Comparison of ENCODE assay signal across 13 cellular contexts in the genomic region with DNA sequence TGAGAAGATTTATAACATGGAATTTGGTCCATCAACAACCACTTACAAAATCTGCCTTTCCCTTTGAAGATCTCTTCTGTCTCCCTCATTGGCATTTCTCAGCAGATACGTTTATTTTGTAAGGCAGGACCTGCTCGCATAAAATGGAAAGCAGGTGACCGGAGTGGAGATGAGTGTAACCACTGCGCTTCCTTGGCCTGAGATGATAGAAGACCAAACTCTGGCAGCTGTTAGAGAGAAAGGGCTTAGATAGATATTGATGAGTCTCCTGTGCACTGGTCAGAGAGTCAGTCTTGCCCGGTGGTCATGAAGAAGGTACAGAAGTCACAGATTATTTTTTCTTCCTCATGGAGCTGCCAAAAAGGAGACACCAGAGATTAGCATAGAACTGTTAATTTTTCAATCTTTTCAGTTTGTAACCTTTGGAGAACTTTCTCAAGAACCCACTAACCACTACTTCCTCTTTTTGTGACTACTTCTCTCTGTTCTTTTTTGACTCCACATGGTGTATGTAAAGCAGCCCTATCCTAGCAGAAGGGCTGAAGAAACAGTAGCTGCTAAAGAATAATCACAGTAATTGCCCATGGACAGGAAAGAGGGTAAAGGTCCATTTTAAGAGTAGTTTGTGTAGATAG. TPM values are rescaled to one million over a fixed set of nuclear protein-coding genes. Genes with fewer than 3 reads are reported as not detected.
DNase-seq lines count a peak whose midpoint lies in the region; ATAC-seq, FAIRE-seq and TF ChIP-seq lines count a peak whose summit lies in the region.
"Had no signal": no experiment of that assay in that cellular context is flagged by ENCODE, and none has a peak within 500 bp of the region (broad histone marks: within the 10 kb centered on the region; RNA-seq: fewer than 3 reads in every experiment).

No MANE protein-coding gene starts in this region.

- FAIRE-seq in K562 (lab: Jason Lieb, UNC) = no peak

- BruUV-seq in K562 (replicated peaks; lab: Mats Ljungman, UMichigan) = no TSS peak

- ATAC-seq in GM18508 (IDR thresholded peaks at IDR 0.05; ENCODE audit: insufficient read depth, unreplicated experiment) (peak; percentile 81), GM21717 (IDR thresholded peaks at IDR 0.05; ENCODE audit: unreplicated experiment) (peak; percentile 93), HG03469 (IDR thresholded peaks at IDR 0.05; ENCODE audit: unreplicated experiment) (peak; percentile 97), K562 (no peak), left lobe of liver (no peak)

- no peak for TF ChIP-seq CTCF in K562 (IDR thresholded peaks at IDR 0.05 in 2 of 3, conservative IDR thresholded peaks at IDR 0.05 in 1 of 3; ENCODE audit: insufficient read depth in 2 of 3, low read depth in 1 of 3, low read length in 3 of 3)

- no peak overlapping the region for H3K27ac ChIP-seq in K562 (ENCODE audit: extremely low read depth, low read depth, low read length)
- H3K27ac ChIP-seq: breast epithelium had no signal

- H3K27me3 ChIP-seq in K562 (ENCODE audit: control insufficient read depth in 2 of 2, insufficient read depth in 2 of 2, low read length in 2 of 2) (no peaks in the 10 kb centered on the region; a peak in 1 of 5 replicates), HAP-1 (ENCODE audit: low read depth) (no peaks in the 10 kb centered on the region)
- H3K27me3 ChIP-seq: breast epithelium had no signal

- no peak for TF ChIP-seq RAD21 in K562 (CRISPR knock-in tag; conservative IDR thresholded peaks at IDR 0.05 in 1 of 2, IDR thresholded peaks at IDR 0.05 in 1 of 2)

- H3K9me1 ChIP-seq in K562 (ENCODE audit: control insufficient read depth, insufficient read depth, low read length) = no peaks in the 10 kb centered on the region

- no peak overlapping the region for H2AFZ ChIP-seq in K562 (ENCODE audit: low read depth, low read length)

- no peak overlapping the region for H3K4me2 ChIP-seq in K562 (ENCODE audit: insufficient read depth, low read length)

- no peaks in the 10 kb centered on the region for H3K79me2 ChIP-seq in K562 (ENCODE audit: control insufficient read depth, insufficient read depth, low read length)

- H3K36me3 ChIP-seq in K562 (ENCODE audit: control insufficient read depth, insufficient read depth, low read length) (no peaks in the 10 kb centered on the region), HAP-1 (replicated peaks) (no peaks in the 10 kb centered on the region)
- H3K36me3 ChIP-seq: breast epithelium had no signal

- POLR2A ChIA-PET in K562 (lab: Yijun Ruan, JAX) = no interaction called here

- intact Hi-C loops in K562 (cut with micrococcal nuclease) = no loop called here

- H3K4me3 ChIP-seq in K562 = no peak overlapping the region
- H3K4me3 ChIP-seq in HAP-1 = no peak overlapping the region
- H3K4me3 ChIP-seq: breast epithelium had no signal

- H4K20me1 ChIP-seq in K562 (replicated peaks; ENCODE audit: control insufficient read depth, insufficient read depth, low read length) = no peaks in the 10 kb centered on the region

- H3K9me3 ChIP-seq in K562 (replicated peaks; ENCODE audit: control insufficient read depth, insufficient read depth, low read depth, low read length) (no peaks in the 10 kb centered on the region), HAP-1 (no peaks in the 10 kb centered on the region)
- H3K9me3 ChIP-seq: breast epithelium had no signal

- CTCF ChIA-PET in K562 (lab: Yijun Ruan, JAX; ENCODE audit: low intra/inter-chr PET ratio) = no interaction called here

- 0% methylated on average over 5 of the region's 5 CpGs for WGBS in K562 (ENCODE audit: insufficient coverage, low coverage, missing lambda C conversion rate)

- DNase-seq in K562 (ENCODE audit: extremely low read depth in 1 of 4, low spot score in 3 of 4) (no peak), HAP-1 (ENCODE audit: low spot score in 2 of 2) (no peak), NCI-H1417 treated with DMSO at 0.1 percent for 48 hours (lab: John Stamatoyannopoulos, UW) (no peak), left lobe of liver (ENCODE audit: low spot score) (no peak)
- no peak for DNase-seq in activated CD4-positive, alpha-beta T cell treated with anti-CD3 and anti-CD28 coated beads, Interleukin-2, amount 50 U/mL, for 4 hours
- DNase-seq: activated CD4-positive, alpha-beta T cell treated with anti-CD3 and anti-CD28 coated beads for 1 hour; NCI-H1436 treated with DMSO at 0.1 percent for 48 hours had no signal

- TF ChIP-seq EP300 in K562 (IDR thresholded peaks at IDR 0.05; ENCODE audit: low read length) = no peak

- in situ Hi-C loops in K562 (cut with MboI) (no loop called here), HAP-1 (cut with MboI; ENCODE audit: low sequenced_read_pairs) (no loop called here)

- no peak for TF ChIP-seq POLR2A in K562 (conservative IDR thresholded peaks at IDR 0.05)

- no peaks in the 10 kb centered on the region for H3K4me1 ChIP-seq in K562 (replicated peaks in 1 of 2; ENCODE audit: control insufficient read depth in 2 of 2, insufficient read depth in 2 of 2, low read length in 2 of 2)
- no peaks in the 10 kb centered on the region for H3K4me1 ChIP-seq in HAP-1
- H3K4me1 ChIP-seq: breast epithelium had no signal

- no peak overlapping the region for H3K9ac ChIP-seq in K562 (ENCODE audit: insufficient read depth in 1 of 2, low read depth in 2 of 2, low read length in 2 of 2)

TF ChIP-seq in K562, 482 proteins besides CTCF, POLR2A, EP300 and RAD21:
- TF ChIP-seq SPI1 (IDR thresholded peaks at IDR 0.05; ENCODE audit: borderline replicate concordance, low read depth, low read length) = peak; percentile 41; the same call in 1 of the 2 replicates
- TF ChIP-seq, protein P1, sequence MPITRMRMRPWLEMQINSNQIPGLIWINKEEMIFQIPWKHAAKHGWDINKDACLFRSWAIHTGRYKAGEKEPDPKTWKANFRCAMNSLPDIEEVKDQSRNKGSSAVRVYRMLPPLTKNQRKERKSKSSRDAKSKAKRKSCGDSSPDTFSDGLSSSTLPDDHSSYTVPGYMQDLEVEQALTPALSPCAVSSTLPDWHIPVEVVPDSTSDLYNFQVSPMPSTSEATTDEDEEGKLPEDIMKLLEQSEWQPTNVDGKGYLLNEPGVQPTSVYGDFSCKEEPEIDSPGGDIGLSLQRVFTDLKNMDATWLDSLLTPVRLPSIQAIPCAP (CRISPR knock-in tag; IDR thresholded peaks at IDR 0.05; ENCODE audit: borderline replicate concordance) = no peak
- no peak for TF ChIP-seq HDAC8 (tag; IDR thresholded peaks at IDR 0.05)
- TF ChIP-seq PKNOX1 (IDR thresholded peaks at IDR 0.05) = no peak

RNA-seq across cellular contexts. Expression of gene FCRL3, which starts 47.6 kb away (rescaled TPM):
- total RNA-seq in K562 (2011; cell fraction: chromatin; rRNA removed; ENCODE audit: low replicate concordance) = not detected in 2 replicates
- not detected in 2 replicates for total RNA-seq in K562 (2011; cell fraction: nucleolus; rRNA removed)
- total RNA-seq in K562 (2011; cell fraction: nucleoplasm; rRNA removed) = not detected in 2 replicates
- total RNA-seq in K562 (2014; rRNA removed) (not detected in 2 replicates), K562 (2014; rRNA removed; fragmentation: Illumina TruSeq; extraction: Trizol) (not detected in 2 replicates), K562 (2015; rRNA removed; fragmentation: Illumina TruSeq; extraction: Trizol) (not detected in 2 replicates), K562 (2021) (not detected in 2 replicates), left lobe of liver (not detected)
- polyA plus RNA-seq in K562 (2011; rRNA removed) (not detected in 2 replicates), K562 (2014; fragmentation: Illumina TruSeq; extraction: Trizol) (not detected in 2 replicates), K562 (2014; fragmentation: Nextera tagmentation; extraction: Ambion mirVana) (not detected), K562 (2014; rRNA removed) (not detected in 2 replicates)
- polyA plus RNA-seq in K562 (2011; cell fraction: cytosol; rRNA removed) = not detected in 2 replicates
- not detected in 2 replicates for polyA plus RNA-seq in K562 (2011; cell fraction: nucleus; rRNA removed)
- polyA plus RNA-seq in K562 (2012) = not detected in 2 replicates
- polyA minus RNA-seq in K562 (2011; rRNA and poly(A)+ RNA removed) = not detected in 2 replicates
- polyA minus RNA-seq in K562 (2011; cell fraction: cytosol; rRNA and poly(A)+ RNA removed) = not detected in 2 replicates
- polyA minus RNA-seq in K562 (2011; cell fraction: nucleus; rRNA and poly(A)+ RNA removed) = not detected in 2 replicates
- total RNA-seq: renal cortical epithelial cell had no signal

RNA-seq across cellular contexts. Expression of gene FCRL4, which starts 55.1 kb away (rescaled TPM):
- total RNA-seq in K562 (2011; cell fraction: chromatin; rRNA removed; ENCODE audit: low replicate concordance) = not detected in 2 replicates
- total RNA-seq in K562 (2011; cell fraction: nucleolus; rRNA removed) = not detected in 2 replicates
- not detected in 2 replicates for total RNA-seq in K562 (2011; cell fraction: nucleoplasm; rRNA removed)
- total RNA-seq in K562 (2014; rRNA removed) (not detected in 2 replicates), K562 (2014; rRNA removed; fragmentation: Illumina TruSeq; extraction: Trizol) (not detected in 2 replicates), K562 (2015; rRNA removed; fragmentation: Illumina TruSeq; extraction: Trizol) (not detected in 2 replicates), K562 (2021) (not detected in 2 replicates), left lobe of liver (not detected)
- polyA plus RNA-seq in K562 (2011; rRNA removed) (not detected in 2 replicates), K562 (2014; fragmentation: Illumina TruSeq; extraction: Trizol) (not detected in 2 replicates), K562 (2014; fragmentation: Nextera tagmentation; extraction: Ambion mirVana) (not detected), K562 (2014; rRNA removed) (not detected in 2 replicates)
- polyA plus RNA-seq in K562 (2011; cell fraction: cytosol; rRNA removed) = not detected in 2 replicates
- polyA plus RNA-seq in K562 (2011; cell fraction: nucleus; rRNA removed) = not detected in 2 replicates
- polyA plus RNA-seq in K562 (2012) = not detected in 2 replicates
- not detected in 2 replicates for polyA minus RNA-seq in K562 (2011; rRNA and poly(A)+ RNA removed)
- polyA minus RNA-seq in K562 (2011; cell fraction: cytosol; rRNA and poly(A)+ RNA removed) = not detected in 2 replicates
- polyA minus RNA-seq in K562 (2011; cell fraction: nucleus; rRNA and poly(A)+ RNA removed) = not detected in 2 replicates
- total RNA-seq: renal cortical epithelial cell, subcutaneous adipose tissue had no signal

Comparison
In these comparisons a context has a peak if more than half of its experiments do, and no peak if none do; other contexts are left out.
1. ATAC-seq: peak in GM18508 (single experiment), GM21717 (single experiment) and HG03469 (single experiment); none in K562 (single experiment) and left lobe of liver (single experiment).